Comparison of ENCODE assay signal across 22 cellular contexts in the genomic region with DNA sequence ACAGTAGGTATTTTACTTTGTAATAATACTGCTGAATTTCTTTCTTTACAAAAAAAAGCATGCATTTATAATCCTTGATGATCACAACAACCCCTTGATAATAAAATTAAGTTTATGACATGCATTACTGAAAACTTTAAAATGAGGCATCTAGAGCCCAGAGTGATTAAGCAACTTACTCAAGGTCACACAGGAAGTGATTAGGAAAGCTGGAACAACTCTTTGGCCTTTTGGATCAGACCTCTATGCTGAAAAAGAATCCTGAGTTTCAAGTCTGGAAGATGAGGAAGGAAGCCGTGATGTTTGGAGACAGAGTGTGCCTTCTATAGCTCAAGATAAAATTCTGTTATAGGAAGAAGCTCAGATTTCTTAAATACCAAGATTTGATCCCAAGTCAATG.
DNase-seq lines count a peak whose midpoint lies in the region; ATAC-seq, FAIRE-seq and TF ChIP-seq lines count a peak whose summit lies in the region.
"Had no signal": no experiment of that assay in that cellular context is flagged by ENCODE, and none has a peak within 500 bp of the region (broad histone marks: within the 10 kb centered on the region; RNA-seq: fewer than 3 reads in every experiment).

No MANE protein-coding gene starts in this region.

- no peak overlapping the region for H3K4ac ChIP-seq in H1 (replicated peaks; ENCODE audit: insufficient read length, low read depth, low read length)

- H2BK12ac ChIP-seq in H1 (ENCODE audit: low read depth, low read length), result no peak overlapping the region

- no peaks in the 10 kb centered on the region for H3K79me1 ChIP-seq in H1 (ENCODE audit: low read depth, low read length)

- TF ChIP-seq RAD21 in K562 (CRISPR knock-in tag; conservative IDR thresholded peaks at IDR 0.05 in 1 of 2, IDR thresholded peaks at IDR 0.05 in 1 of 2) (no peak), H1 (IDR thresholded peaks at IDR 0.05 in 1 of 2, conservative IDR thresholded peaks at IDR 0.05 in 1 of 2; ENCODE audit: low read depth in 2 of 2, low read length in 2 of 2) (no peak)

- no peak overlapping the region for H3K27ac Mint-ChIP-seq in MCF 10A (ENCODE audit: low read depth, unreplicated experiment)
- H3K27ac Mint-ChIP-seq: B cell; CD4-positive, alpha-beta T cell; CD8-positive, alpha-beta T cell had no signal

- H4K8ac ChIP-seq in H1 (ENCODE audit: extremely low read depth, insufficient read depth, low read length), result no peak overlapping the region

- no peak overlapping the region for H3K23ac ChIP-seq in H1 (ENCODE audit: insufficient read length)

- no peak overlapping the region for H2BK20ac ChIP-seq in H1 (ENCODE audit: low read length)

- no peak overlapping the region for H4K5ac ChIP-seq in H1 (ENCODE audit: insufficient read length, low read depth, low read length)

- in situ Hi-C loops in K562 (cut with MboI), result no loop called here

- no peak overlapping the region for H2BK120ac ChIP-seq in H1 (replicated peaks; ENCODE audit: low read depth, low read length)

- H4K20me1 ChIP-seq in K562 (replicated peaks; ENCODE audit: control insufficient read depth, insufficient read depth, low read length) (no peaks in the 10 kb centered on the region), H1 (replicated peaks in 1 of 2; ENCODE audit: control insufficient read depth in 1 of 2, insufficient read depth in 2 of 2, low read length in 2 of 2) (no peaks in the 10 kb centered on the region)
- H4K20me1 ChIP-seq: BLaER1 treated with 17β-estradiol and CSF1 and Interleukin-3, amounts not matched to agents 10 nM and 100 nM had no signal

- H3K9ac ChIP-seq in K562 (ENCODE audit: insufficient read depth in 1 of 2, low read depth in 2 of 2, low read length in 2 of 2), result no peak overlapping the region
- H3K9ac ChIP-seq in H1 (replicated peaks in 1 of 4; ENCODE audit: extremely low read depth in 1 of 4, low read depth in 3 of 4, low read length in 3 of 4), result no peak overlapping the region
- H3K9ac ChIP-seq: BLaER1 treated with 17β-estradiol and CSF1 and Interleukin-3, amounts not matched to agents 10 nM and 100 nM had no signal

- no peak for ATAC-seq in K562
- peak in 3 of 4 donors; percentile 35 to 62 (median 39) for ATAC-seq in right lobe of liver
- ATAC-seq in upper lobe of left lung (ENCODE audit: low FRiP score in 2 of 2), result no peak
- ATAC-seq: A549; CD8-positive, alpha-beta T cell had no signal

- no peak overlapping the region for H2AK5ac ChIP-seq in H1 (ENCODE audit: low read depth, low read length)

- peak; percentile 50 for DNase-seq in MCF 10A (ENCODE audit: unreplicated experiment)
- DNase-seq in breast epithelium (ENCODE audit: low spot score in 2 of 2), result no peak
- no peak for DNase-seq in K562 (ENCODE audit: extremely low read depth in 1 of 4, low spot score in 3 of 4)
- DNase-seq in H1 (ENCODE audit: low read depth in 1 of 2, low spot score in 2 of 2), result no peak
- no peak for DNase-seq in right lobe of liver
- no peak for DNase-seq in upper lobe of left lung
- no peak for DNase-seq in HUDEP-2 (lab: John Stamatoyannopoulos, UW; ENCODE audit: unreplicated experiment in 76 of 76)
- DNase-seq: AML-193; Caco-2; Calu3; CD4-positive, alpha-beta T cell; CD8-positive, alpha-beta T cell; DMS79 treated with DMSO at 0.1 percent for 48 hours; GF-D8 had no signal

- FAIRE-seq in K562 (lab: Jason Lieb, UNC) (no peak), H1 (lab: Jason Lieb, UNC) (no peak)
- FAIRE-seq: A549, G401.6, GM12891, GM18507 had no signal

- TF ChIP-seq EP300 in K562 (IDR thresholded peaks at IDR 0.05; ENCODE audit: low read length) (no peak), H1 (IDR thresholded peaks at IDR 0.05; ENCODE audit: borderline replicate concordance in 1 of 2, low read depth in 2 of 2, low read length in 2 of 2) (no peak), upper lobe of left lung (IDR thresholded peaks at IDR 0.05) (no peak)

- H3K27ac ChIP-seq in breast epithelium, result no peak overlapping the region
- no peak overlapping the region for H3K27ac ChIP-seq in K562 (ENCODE audit: extremely low read depth, low read depth, low read length)
- H3K27ac ChIP-seq in H1 (ENCODE audit: low read depth, low read length), result no peak overlapping the region
- H3K27ac ChIP-seq in right lobe of liver, result no peak overlapping the region
- no peak overlapping the region for H3K27ac ChIP-seq in upper lobe of left lung
- H3K27ac ChIP-seq: 22Rv1; BLaER1 treated with 17β-estradiol and CSF1 and Interleukin-3, amounts not matched to agents 10 nM and 100 nM; C4-2B had no signal

- H3K9me3 ChIP-seq in breast epithelium (no peaks in the 10 kb centered on the region), K562 (replicated peaks; ENCODE audit: control insufficient read depth, insufficient read depth, low read depth, low read length) (no peaks in the 10 kb centered on the region), H1 (ENCODE audit: insufficient read depth in 2 of 2, low read depth in 1 of 2, low read length in 1 of 2) (no peaks in the 10 kb centered on the region), right lobe of liver (no peaks in the 10 kb centered on the region), upper lobe of left lung (no peaks in the 10 kb centered on the region)
- H3K9me3 ChIP-seq: A549; BLaER1 treated with 17β-estradiol and CSF1 and Interleukin-3, amounts not matched to agents 10 nM and 100 nM; Caco-2 had no signal

- H3K4me2 ChIP-seq in K562 (ENCODE audit: insufficient read depth, low read length) (no peak overlapping the region), H1 (ENCODE audit: insufficient read depth in 1 of 2, low read depth in 2 of 2, low read length in 2 of 2) (no peak overlapping the region)
- H3K4me2 ChIP-seq: A549; BLaER1 treated with 17β-estradiol and CSF1 and Interleukin-3, amounts not matched to agents 10 nM and 100 nM had no signal

- H3K27me3 ChIP-seq in breast epithelium, result no peaks in the 10 kb centered on the region
- H3K27me3 ChIP-seq in K562 (ENCODE audit: control insufficient read depth in 2 of 2, insufficient read depth in 2 of 2, low read length in 2 of 2), result peaks cover 0 to 10% of the 10 kb centered on the region in 2 experiments; a peak in 4 of 5 replicates
- no peaks in the 10 kb centered on the region for H3K27me3 ChIP-seq in H1 (replicated peaks in 1 of 4; ENCODE audit: control insufficient read depth in 3 of 4, extremely low read depth in 1 of 4, insufficient read depth in 3 of 4, low read length in 3 of 4)
- no peaks in the 10 kb centered on the region for H3K27me3 ChIP-seq in right lobe of liver
- no peaks in the 10 kb centered on the region for H3K27me3 ChIP-seq in upper lobe of left lung
- H3K27me3 ChIP-seq: BLaER1 treated with 17β-estradiol and CSF1 and Interleukin-3, amounts not matched to agents 10 nM and 100 nM had no signal

- H3K36me3 Mint-ChIP-seq in MCF 10A (ENCODE audit: insufficient read depth, unreplicated experiment), result no peaks in the 10 kb centered on the region
- H3K36me3 Mint-ChIP-seq: CD8-positive, alpha-beta T cell had no signal

- H3K4me1 ChIP-seq in breast epithelium (no peaks in the 10 kb centered on the region), K562 (replicated peaks in 1 of 2; ENCODE audit: control insufficient read depth in 2 of 2, insufficient read depth in 2 of 2, low read length in 2 of 2) (no peaks in the 10 kb centered on the region; a peak in 1 of 5 replicates), H1 (replicated peaks in 1 of 4; ENCODE audit: control insufficient read depth in 3 of 4, insufficient read depth in 4 of 4, low read length in 3 of 4) (peaks cover 0 to 4% (median 0%) of the 10 kb centered on the region in 4 experiments; a peak in 2 of 7 replicates), right lobe of liver (peaks cover 0 to 4% (median 0%) of the 10 kb centered on the region in 4 donors), upper lobe of left lung (no peaks in the 10 kb centered on the region)
- H3K4me1 ChIP-seq: Caco-2 had no signal

- BruUV-seq in MCF 10A (replicated peaks; lab: Mats Ljungman, UMichigan) (no TSS peak), K562 (replicated peaks; lab: Mats Ljungman, UMichigan) (no TSS peak)

- H2BK5ac ChIP-seq in H1 (ENCODE audit: low read depth, low read length), result no peak overlapping the region

- TF ChIP-seq POLR2A in breast epithelium (IDR thresholded peaks at IDR 0.05), result no peak
- no peak for TF ChIP-seq POLR2A in K562 (conservative IDR thresholded peaks at IDR 0.05)
- no peak for TF ChIP-seq POLR2A in H1 (IDR thresholded peaks at IDR 0.05; ENCODE audit: control extremely low read depth in 1 of 2, low read depth in 2 of 2, low read length in 2 of 2)
- no peak for TF ChIP-seq POLR2A in right lobe of liver (IDR thresholded peaks at IDR 0.05)
- no peak for TF ChIP-seq POLR2A in upper lobe of left lung (IDR thresholded peaks at IDR 0.05)

- 0% methylated on average over 1 of the region's 1 CpG for WGBS in K562 (ENCODE audit: insufficient coverage, low coverage, missing lambda C conversion rate)
- 90% methylated on average over 1 of the region's 1 CpG; no CpG with 5 or more reads in 1 of the 2 experiments for WGBS in H1 (ENCODE audit: extremely low coverage in 1 of 2, insufficient coverage in 1 of 2, insufficient read length in 1 of 2, insufficient replicate concordance in 2 of 2, low coverage in 1 of 2, low lambda C conversion rate in 2 of 2, missing lambda C conversion rate in 1 of 2), 2 experiments
- 38% methylated on average over 1 of the region's 1 CpG for WGBS in right lobe of liver (ENCODE audit: insufficient coverage, low coverage, low lambda C conversion rate, missing lambda C conversion rate)
- 58 to 90% methylated on average over 1 of the region's 1 CpG for WGBS in upper lobe of left lung, 2 donors

- no peak overlapping the region for H2BK15ac ChIP-seq in H1 (ENCODE audit: low read length)

- no peaks in the 10 kb centered on the region for H3K9me1 ChIP-seq in K562 (ENCODE audit: control insufficient read depth, insufficient read depth, low read length)

- H3K14ac ChIP-seq in H1 (ENCODE audit: insufficient read length), result no peak overlapping the region

- CTCF ChIA-PET in MCF 10A (lab: Yijun Ruan, JAX), result interaction anchor here (0.6 to 1.0 kb wide), 8 partner anchors 26 to 719 kb away, joined by 3 to 5 read pairs (median 3); no protein-coding TSS in a partner anchor
- CTCF ChIA-PET in K562 (lab: Yijun Ruan, JAX; ENCODE audit: low intra/inter-chr PET ratio), result no interaction called here
- CTCF ChIA-PET in H1 (lab: Charles Lee; ENCODE audit: partially characterized antibody), result interaction anchor here (0.9 to 4.0 kb wide), 8 partner anchors 10 to 168 kb away, joined by 3 to 17 read pairs (median 6); no protein-coding TSS in a partner anchor

- no peak overlapping the region for H3K56ac ChIP-seq in H1 (replicated peaks; ENCODE audit: insufficient read length, low read depth, low read length)

- intact Hi-C loops in MCF 10A (cut with micrococcal nuclease), result no loop called here
- intact Hi-C loops in breast epithelium (cut with DNase I; ENCODE audit: low total_unique reads), result no loop called here
- intact Hi-C loops in K562 (cut with micrococcal nuclease), result no loop called here
- intact Hi-C loops in right lobe of liver (cut with DNase I), result no loop called here

- H2AFZ ChIP-seq in K562 (ENCODE audit: low read depth, low read length), result no peak overlapping the region
- H2AFZ ChIP-seq in H1 (ENCODE audit: low read length), result no peak overlapping the region

- no peak overlapping the region for H3K4me3 Mint-ChIP-seq in MCF 10A (ENCODE audit: unreplicated experiment)
- H3K4me3 Mint-ChIP-seq: B cell; CD4-positive, alpha-beta T cell; CD8-positive, alpha-beta T cell had no signal

- no peaks in the 10 kb centered on the region for H3K27me3 Mint-ChIP-seq in MCF 10A (ENCODE audit: insufficient read depth, unreplicated experiment)

- no peaks in the 10 kb centered on the region for H3K23me2 ChIP-seq in H1 (ENCODE audit: low read depth, low read length)

- H3K36me3 ChIP-seq in breast epithelium (no peaks in the 10 kb centered on the region), K562 (ENCODE audit: control insufficient read depth, insufficient read depth, low read length) (no peaks in the 10 kb centered on the region), H1 (ENCODE audit: control insufficient read depth in 2 of 4, insufficient read depth in 4 of 4, low read length in 3 of 4) (no peaks in the 10 kb centered on the region), right lobe of liver (no peaks in the 10 kb centered on the region), upper lobe of left lung (no peaks in the 10 kb centered on the region)
- H3K36me3 ChIP-seq: BLaER1 treated with 17β-estradiol and CSF1 and Interleukin-3, amounts not matched to agents 10 nM and 100 nM had no signal

- POLR2A ChIA-PET in MCF 10A (lab: Yijun Ruan, JAX) (interaction anchor here (0.6 to 1.8 kb wide), 8 partner anchors 9 to 770 kb away, joined by 3 to 5 read pairs (median 4); no protein-coding TSS in a partner anchor), K562 (lab: Yijun Ruan, JAX) (no interaction called here), H1 (lab: Charles Lee; ENCODE audit: partially characterized antibody) (interaction anchor here (0.7 kb wide), 1 partner anchor 24 kb away, joined by 3 read pairs; no protein-coding TSS in a partner anchor)

- TF ChIP-seq CTCF in MCF 10A (IDR thresholded peaks at IDR 0.05; ENCODE audit: unreplicated experiment) (no peak), breast epithelium (IDR thresholded peaks at IDR 0.05) (no peak), K562 (IDR thresholded peaks at IDR 0.05 in 2 of 3, conservative IDR thresholded peaks at IDR 0.05 in 1 of 3; ENCODE audit: insufficient read depth in 2 of 3, low read depth in 1 of 3, low read length in 3 of 3) (no peak), H1 (IDR thresholded peaks at IDR 0.05; ENCODE audit: control extremely low read depth in 1 of 3, insufficient read depth in 1 of 3, low read depth in 1 of 3, low read length in 3 of 3) (no peak), right lobe of liver (IDR thresholded peaks at IDR 0.05) (no peak), upper lobe of left lung (IDR thresholded peaks at IDR 0.05) (no peak)

- H3K79me2 ChIP-seq in K562 (ENCODE audit: control insufficient read depth, insufficient read depth, low read length) (no peaks in the 10 kb centered on the region), H1 (ENCODE audit: control insufficient read depth in 1 of 2, insufficient read depth in 2 of 2, low read length in 2 of 2) (no peaks in the 10 kb centered on the region)

- H3K4me3 ChIP-seq in breast epithelium (no peak overlapping the region), K562 (no peak overlapping the region), H1 (ENCODE audit: extremely low read depth in 1 of 4, insufficient read depth in 2 of 4, low read depth in 3 of 4, low read length in 4 of 4) (no peak overlapping the region), right lobe of liver (no peak overlapping the region), upper lobe of left lung (no peak overlapping the region)
- H3K4me3 ChIP-seq: A549; BLaER1 treated with 17β-estradiol and CSF1 and Interleukin-3, amounts not matched to agents 10 nM and 100 nM had no signal

- no peaks in the 10 kb centered on the region for H3K9me3 Mint-ChIP-seq in MCF 10A (ENCODE audit: unreplicated experiment)
- H3K9me3 Mint-ChIP-seq: CD4-positive, alpha-beta T cell; CD8-positive, alpha-beta T cell had no signal

- no peak overlapping the region for H4K91ac ChIP-seq in H1 (replicated peaks; ENCODE audit: insufficient read length, low read length)

- H3K18ac ChIP-seq in H1 (ENCODE audit: extremely low read depth, low read length), result no peak overlapping the region

- peaks cover 34% of the 10 kb centered on the region for H3K4me1 Mint-ChIP-seq in MCF 10A (ENCODE audit: insufficient read depth, unreplicated experiment)
- H3K4me1 Mint-ChIP-seq: B cell had no signal

Comparison
In these comparisons a context has a peak if more than half of its experiments do, and no peak if none do; other contexts are left out.
1. ATAC-seq: peak in right lobe of liver (3 of 4); none in K562 (single experiment) and upper lobe of left lung (0 of 2).